In genomic region chr20:23652926-23653325, GRCh38 we compare ENCODE assay signal across 23 cellular contexts. TPM values are rescaled to one million over a fixed set of nuclear protein-coding genes. Genes with fewer than 3 reads are reported as not detected.
DNase-seq lines count a peak whose midpoint lies in the region; TF ChIP-seq lines count a peak whose summit lies in the region.
"Had no signal": no experiment of that assay in that cellular context is flagged by ENCODE, and none has a peak within 500 bp of the region (broad histone marks: within the 10 kb centered on the region; RNA-seq: fewer than 3 reads in every experiment).

No MANE protein-coding gene starts in this region.

- H3K4me1 ChIP-seq in left ventricle myocardium inferior (peaks cover 36% of the 10 kb centered on the region), right atrium auricular region (peaks cover 0 to 33% of the 10 kb centered on the region in 2 donors), mesenchymal stem cell (ENCODE audit: control insufficient read depth, insufficient read depth, low read depth, low read length) (peaks cover 21% of the 10 kb centered on the region)
- H3K4me1 ChIP-seq: HAP-1 had no signal

- no peak overlapping the region for H3K9ac ChIP-seq in mesenchymal stem cell (ENCODE audit: low read length)

- H3K14ac ChIP-seq in mesenchymal stem cell (ENCODE audit: low read length in 2 of 2): no peak overlapping the region

- H3K27ac ChIP-seq in left ventricle myocardium inferior (replicated peaks) (peak overlapping the region; percentile 89), right atrium auricular region (no peak overlapping the region), dorsolateral prefrontal cortex (peak overlapping the region in 45 of 59 donors; percentile 1 to 85 (median 57)), mesenchymal stem cell (ENCODE audit: low read length, poor library complexity, severe bottlenecking) (peak overlapping the region; percentile 92)

- H2BK120ac ChIP-seq in mesenchymal stem cell (ENCODE audit: low read depth, low read length): no peak overlapping the region

- no peaks in the 10 kb centered on the region for H3K79me1 ChIP-seq in mesenchymal stem cell (replicated peaks; ENCODE audit: low read length, poor library complexity, severe bottlenecking)

- no peak overlapping the region for H2BK12ac ChIP-seq in mesenchymal stem cell (ENCODE audit: low read length in 2 of 2)

- H3K23ac ChIP-seq in mesenchymal stem cell (ENCODE audit: low read length in 2 of 2): peak overlapping the region in 1 of 2 experiments; percentile 50

- H3K27me3 ChIP-seq in left ventricle myocardium inferior (ENCODE audit: low read depth): peaks cover 16% of the 10 kb centered on the region
- no peaks in the 10 kb centered on the region for H3K27me3 ChIP-seq in right atrium auricular region
- peaks cover 0 to 15% (median 0%) of the 10 kb centered on the region in 45 donors for H3K27me3 ChIP-seq in dorsolateral prefrontal cortex
- H3K27me3 ChIP-seq in mesenchymal stem cell (ENCODE audit: control insufficient read depth in 1 of 2, insufficient read depth in 1 of 2, low read length in 2 of 2): no peaks in the 10 kb centered on the region

- peak overlapping the region; percentile 89 for H2AK5ac ChIP-seq in mesenchymal stem cell (ENCODE audit: low read length, severe bottlenecking)

- H3K9me3 ChIP-seq in left ventricle myocardium inferior (replicated peaks) (peaks cover 6% of the 10 kb centered on the region), right atrium auricular region (no peaks in the 10 kb centered on the region), mesenchymal stem cell (ENCODE audit: control insufficient read depth, low read length) (no peaks in the 10 kb centered on the region)
- H3K9me3 ChIP-seq: Caco-2, HAP-1 had no signal

- no peak overlapping the region for H4K91ac ChIP-seq in mesenchymal stem cell (ENCODE audit: low read length)

- DNase-seq in left ventricle myocardium inferior (no peak), right atrium auricular region (ENCODE audit: low spot score) (no peak), dorsolateral prefrontal cortex (no peak), mesenchymal stem cell (no peak), A172 (ENCODE audit: low spot score) (no peak)
- no peak for DNase-seq in activated CD4-positive, alpha-beta T cell treated with anti-CD3 and anti-CD28 coated beads, Interleukin-2, amount 50 U/mL, for 4 hours
- no peak for DNase-seq in activated effector memory CD4-positive, alpha-beta T cell treated with Interleukin-2 at 50 U/mL for 16 hours
- DNase-seq: 8988T; C1 segment of cervical spinal cord; Caco-2; CD8-positive, alpha-beta T cell; GOT3; NCI-H1092 treated with DMSO at 0.1 percent for 48 hours; NCI-H1436; NCI-H187; NCI-H2081 treated with DMSO at 0.1 percent for 48 hours; NCI-H2171; NCI-H226; NCI-H510A; NCI-H69; SHP77 treated with DMSO at 0.1 percent for 48 hours had no signal

- H2BK5ac ChIP-seq in mesenchymal stem cell (ENCODE audit: low read depth, low read length, poor library complexity, severe bottlenecking): peak overlapping the region; percentile 92

- H3K36me3 ChIP-seq in left ventricle myocardium inferior (no peaks in the 10 kb centered on the region), right atrium auricular region (no peaks in the 10 kb centered on the region), mesenchymal stem cell (ENCODE audit: control insufficient read depth in 1 of 2, insufficient read depth in 2 of 2, low read depth in 1 of 2, low read length in 2 of 2) (no peaks in the 10 kb centered on the region)
- H3K36me3 ChIP-seq: HAP-1 had no signal

- no peak overlapping the region for H3K4me3 ChIP-seq in left ventricle myocardium inferior
- no peak overlapping the region for H3K4me3 ChIP-seq in right atrium auricular region
- no peak overlapping the region for H3K4me3 ChIP-seq in dorsolateral prefrontal cortex
- H3K4me3 ChIP-seq in mesenchymal stem cell (ENCODE audit: insufficient read depth in 1 of 2, low read depth in 1 of 2, low read length in 2 of 2): no peak overlapping the region
- H3K4me3 ChIP-seq: HAP-1 had no signal

- no peak overlapping the region for H3K4ac ChIP-seq in mesenchymal stem cell (ENCODE audit: low read depth in 1 of 2, low read length in 2 of 2)

- H3K4me2 ChIP-seq in mesenchymal stem cell (ENCODE audit: low read length, poor library complexity, severe bottlenecking): no peak overlapping the region

- H2AFZ ChIP-seq in mesenchymal stem cell (ENCODE audit: low read depth, low read length): no peak overlapping the region

- H3K18ac ChIP-seq in mesenchymal stem cell (ENCODE audit: low read depth in 1 of 2, low read length in 2 of 2): no peak overlapping the region

- WGBS in mesenchymal stem cell: 68% methylated on average over 2 of the region's 2 CpGs

- intact Hi-C loops in left ventricle myocardium inferior (cut with micrococcal nuclease): no loop called here
- intact Hi-C loops in dorsolateral prefrontal cortex (cut with DNase I): no loop called here

- no peak overlapping the region for H2BK15ac ChIP-seq in mesenchymal stem cell (ENCODE audit: low read depth, poor library complexity, severe bottlenecking)

- no peak overlapping the region for H4K8ac ChIP-seq in mesenchymal stem cell (ENCODE audit: low read length)

- TF ChIP-seq CTCF in left ventricle myocardium inferior (IDR thresholded peaks at IDR 0.05; ENCODE audit: borderline replicate concordance): no peak
- no peak for TF ChIP-seq CTCF in right atrium auricular region (IDR thresholded peaks at IDR 0.05)
- TF ChIP-seq CTCF in dorsolateral prefrontal cortex (IDR thresholded peaks at IDR 0.05 in 54 of 56, conservative IDR thresholded peaks at IDR 0.05 in 2 of 56; ENCODE audit: low read depth in 1 of 56, partially characterized antibody in 56 of 56): no peak

RNA-seq across cellular contexts. Expression of gene CST3, which starts 15.2 kb away (rescaled TPM):
- 576 TPM for total RNA-seq in left ventricle myocardium inferior
- 100 to 1,000 TPM; 884 to 914 TPM for total RNA-seq in right atrium auricular region
- 1,000 to 10,000 TPM in 112 of 120 experiments, 100 to 1,000 TPM in 8; 650 to 4,349 (median 1,494) TPM for total RNA-seq in dorsolateral prefrontal cortex
- 817 TPM for polyA plus RNA-seq in mesenchymal stem cell (2013, experiment 1 of 2)
- 846 TPM for polyA plus RNA-seq in mesenchymal stem cell (2013, experiment 2 of 2)
- total RNA-seq in A172 (2014; rRNA removed; shearing (Covaris generic)): 209 and 225 TPM in 2 replicates

RNA-seq across cellular contexts. Expression of gene CST4, which starts 35.9 kb away (rescaled TPM):
- total RNA-seq in left ventricle myocardium inferior (not detected), right atrium auricular region (not detected), dorsolateral prefrontal cortex (not detected)
- not detected for polyA plus RNA-seq in mesenchymal stem cell (2013, experiment 1 of 2)
- polyA plus RNA-seq in mesenchymal stem cell (2013, experiment 2 of 2): 0.18 TPM
- total RNA-seq in A172 (2014; rRNA removed; shearing (Covaris generic)): not detected in 2 replicates
- total RNA-seq: CD8-positive, alpha-beta T cell had no signal
- polyA plus RNA-seq: IgD-negative memory B cell had no signal

RNA-seq across cellular contexts. Expression of gene CST9, which starts 47.2 kb away (rescaled TPM):
- total RNA-seq in left ventricle myocardium inferior (not detected), right atrium auricular region (not detected), dorsolateral prefrontal cortex (under 1 TPM in 1 of 120 experiments, not detected in 119; 0.42 TPM)
- polyA plus RNA-seq in mesenchymal stem cell (2013, experiment 1 of 2): not detected
- polyA plus RNA-seq in mesenchymal stem cell (2013, experiment 2 of 2): not detected
- total RNA-seq in A172 (2014; rRNA removed; shearing (Covaris generic)): not detected in 2 replicates
- total RNA-seq: Caco-2; CD8-positive, alpha-beta T cell had no signal
- polyA plus RNA-seq: IgD-negative memory B cell had no signal

Comparison
In these comparisons a context has a peak if more than half of its experiments do, and no peak if none do; other contexts are left out.
1. H3K27ac ChIP-seq: peak in left ventricle myocardium inferior (single experiment), dorsolateral prefrontal cortex (45 of 59) and mesenchymal stem cell (single experiment); none in right atrium auricular region (0 of 2).